ENCODE assay signal across 24 cellular contexts in genomic region chr13:39894586-39894985, GRCh38.
"Had no signal": no experiment of that assay in that cellular context is flagged by ENCODE, and none has a peak within 500 bp of the region (broad histone marks: within the 10 kb centered on the region; RNA-seq: fewer than 3 reads in every experiment).

No MANE protein-coding gene starts in this region.

- H3K36me3 Mint-ChIP-seq: natural killer cell treated with Interleukin-12 subunit alpha and Interleukin-12 subunit beta and Interleukin-15 and Interleukin-18, amount 100 ng/mL, for 72 hours; neural progenitor cell; stimulated activated effector memory CD8-positive, alpha-beta T cell treated with anti-CD3 and anti-CD28 coated beads, Interleukin-12 subunit alpha, Interleukin-12 subunit beta, amount 100 ng/mL, for 72 hours; type B pancreatic cell had no signal

- DNase-seq: colonic mucosa; effector memory CD4-positive, alpha-beta T cell; erythroblast; esophagus squamous epithelium; foreskin melanocyte; glutamatergic neuron; heart right ventricle; hippocampal formation; left cardiac atrium; left lung; lower lobe of right lung; stimulated activated CD4-positive, alpha-beta T cell treated with anti-CD3 and anti-CD28 coated beads, Interleukin-2, amount 100 ng/mL, for 24 hours; stimulated activated CD4-positive, alpha-beta T cell treated with anti-CD3 and anti-CD28 coated beads, Interleukin-4, amount 100 ng/mL, for 24 hours; stimulated activated naive CD8-positive, alpha-beta T cell treated with anti-CD3 and anti-CD28 coated beads, Interleukin-15, Interleukin-2, amounts not matched to agents 100 U/mL and 50 U/mL, for 24 hours; tibial artery had no signal

- H3K27me3 ChIP-seq: colonic mucosa, esophagus squamous epithelium, heart right ventricle, left lung, neural progenitor cell, testis, tibial artery had no signal

- ATAC-seq: left lung; lower lobe of right lung; natural killer cell treated with Interleukin-12 subunit alpha and Interleukin-12 subunit beta and Interleukin-15 and Interleukin-18, amount 100 ng/mL, for 72 hours; sciatic nerve; stimulated activated effector memory CD8-positive, alpha-beta T cell treated with anti-CD3 and anti-CD28 coated beads, Interleukin-12 subunit alpha, Interleukin-12 subunit beta, amount 100 ng/mL, for 72 hours; stimulated activated naive CD8-positive, alpha-beta T cell treated with anti-CD3 and anti-CD28 coated beads, Interleukin-15, Interleukin-2, amounts not matched to agents 100 U/mL and 50 U/mL, for 24 hours had no signal

- H3K4me2 ChIP-seq: neural progenitor cell had no signal

- H2AFZ ChIP-seq: neural progenitor cell, parathyroid adenoma had no signal

- H3K4me3 Mint-ChIP-seq: natural killer cell treated with Interleukin-12 subunit alpha and Interleukin-12 subunit beta and Interleukin-15 and Interleukin-18, amount 100 ng/mL, for 72 hours; neural progenitor cell; stimulated activated effector memory CD8-positive, alpha-beta T cell treated with anti-CD3 and anti-CD28 coated beads, Interleukin-12 subunit alpha, Interleukin-12 subunit beta, amount 100 ng/mL, for 72 hours; type B pancreatic cell had no signal

- H3K4me1 ChIP-seq: colonic mucosa, left lung, lower lobe of right lung, neural progenitor cell, parathyroid adenoma, testis had no signal

- H3K27me3 Mint-ChIP-seq: type B pancreatic cell had no signal

- FAIRE-seq: islet of Langerhans had no signal

- H3K9ac ChIP-seq: neural progenitor cell, parathyroid adenoma had no signal

- H3K36me3 ChIP-seq: colonic mucosa, esophagus squamous epithelium, heart right ventricle, left lung, lower lobe of right lung, neural progenitor cell, tibial artery had no signal

- H3K79me2 ChIP-seq: parathyroid adenoma had no signal

- H3K4me1 Mint-ChIP-seq: neural progenitor cell had no signal

- H3K4me3 ChIP-seq: colonic mucosa, esophagus squamous epithelium, heart right ventricle, left lung, lower lobe of right lung, neural progenitor cell, testis, tibial artery had no signal

- H3K27ac Mint-ChIP-seq: natural killer cell treated with Interleukin-12 subunit alpha and Interleukin-12 subunit beta and Interleukin-15 and Interleukin-18, amount 100 ng/mL, for 72 hours; neural progenitor cell; progenitor cell of endocrine pancreas; stimulated activated effector memory CD8-positive, alpha-beta T cell treated with anti-CD3 and anti-CD28 coated beads, Interleukin-12 subunit alpha, Interleukin-12 subunit beta, amount 100 ng/mL, for 72 hours; type B pancreatic cell had no signal

- H3K9me3 ChIP-seq: colonic mucosa, esophagus squamous epithelium, heart right ventricle, left lung, lower lobe of right lung, testis, tibial artery had no signal

- H3K27ac ChIP-seq: colonic mucosa, left lung, lower lobe of right lung, neural progenitor cell, parathyroid adenoma, tibial artery had no signal
